In genomic region chr1:204128464-204128963, GRCh38 we compare ENCODE assay signal across 10 cellular contexts. TPM values are rescaled to one million over a fixed set of nuclear protein-coding genes. Genes with fewer than 3 reads are reported as not detected.
DNase-seq lines count a peak whose midpoint lies in the region; ATAC-seq, FAIRE-seq and TF ChIP-seq lines count a peak whose summit lies in the region.
"Had no signal": no experiment of that assay in that cellular context is flagged by ENCODE, and none has a peak within 500 bp of the region (broad histone marks: within the 10 kb centered on the region; RNA-seq: fewer than 3 reads in every experiment).

No MANE protein-coding gene starts in this region.

- H3K27me3 ChIP-seq in BE2C (no peaks in the 10 kb centered on the region; the same call in 1 of the 2 replicates), HUES48 (ENCODE audit: control insufficient read depth, insufficient read depth, low read length) (no peaks in the 10 kb centered on the region), GM12878 (replicated peaks in 1 of 2; ENCODE audit: control insufficient read depth in 2 of 2, insufficient read depth in 2 of 2, low read length in 1 of 2) (no peaks in the 10 kb centered on the region; a peak in 1 of 4 replicates), psoas muscle (ENCODE audit: insufficient read depth in 3 of 3, low read length in 2 of 3) (no peaks in the 10 kb centered on the region), tibial artery (no peaks in the 10 kb centered on the region)
- H3K27me3 ChIP-seq: Peyer's patch had no signal

- no peak overlapping the region for H3K4me3 Mint-ChIP-seq in mesothelial cell of epicardium

- intact Hi-C loops in GM12878 (cut with micrococcal nuclease; ENCODE audit: unreplicated experiment) (no loop called here), psoas muscle (cut with DNase I) (loop anchor here (2.0 to 5.0 kb wide), 3 partner anchors 41 to 268 kb away; partner anchors contain the start of gene SNRPE (in 1 of the 2)), tibial artery (cut with DNase I; ENCODE audit: low total_unique reads) (loop anchor here (2.0 kb wide), 2 partner anchors 258 to 266 kb away; no protein-coding TSS in a partner anchor)

- H3K27ac ChIP-seq in HUES48 (ENCODE audit: low read depth, low read length), result peak overlapping the region; percentile 25
- no peak overlapping the region for H3K27ac ChIP-seq in GM12878 (ENCODE audit: control insufficient read depth, insufficient read depth)
- no peak overlapping the region for H3K27ac ChIP-seq in psoas muscle
- H3K27ac ChIP-seq in tibial artery, result peak overlapping the region in 1 of 2 donors; percentile 64

- no peaks in the 10 kb centered on the region for H3K27me3 Mint-ChIP-seq in mesothelial cell of epicardium (ENCODE audit: low read depth)

- no TSS peak for BruUV-seq in GM12878 (replicated peaks; lab: Mats Ljungman, UMichigan)

- no peaks in the 10 kb centered on the region for H3K79me2 ChIP-seq in GM12878 (ENCODE audit: control insufficient read depth, insufficient read depth, low read length)

- in situ Hi-C loops in GM12878 (cut with MboI), result loop anchor here (5.0 kb wide), 1 partner anchor 266 kb away; the partner anchor contains the start of gene SNRPE

- H3K9me3 ChIP-seq in BE2C, result no peaks in the 10 kb centered on the region
- no peaks in the 10 kb centered on the region for H3K9me3 ChIP-seq in HUES48 (ENCODE audit: control insufficient read depth, insufficient read depth, low read length)
- no peaks in the 10 kb centered on the region for H3K9me3 ChIP-seq in GM12878 (replicated peaks; ENCODE audit: control insufficient read depth, insufficient read depth, low read length)
- H3K9me3 ChIP-seq in psoas muscle, result no peaks in the 10 kb centered on the region
- H3K9me3 ChIP-seq in tibial artery, result no peaks in the 10 kb centered on the region
- H3K9me3 ChIP-seq: Peyer's patch had no signal

- no peak for TF ChIP-seq RAD21 in GM12878 (IDR thresholded peaks at IDR 0.05; ENCODE audit: insufficient read depth, low read depth, low read length)

- no peak overlapping the region for H3K4me2 ChIP-seq in GM12878 (ENCODE audit: control insufficient read depth, insufficient read depth)

- H4K20me1 ChIP-seq in GM12878 (ENCODE audit: control insufficient read depth, insufficient read depth), result no peaks in the 10 kb centered on the region

- RAD21 ChIA-PET in GM12878 (lab: Charles Lee; ENCODE audit: unreplicated experiment), result interaction anchor here (0.7 to 4.1 kb wide), 13 partner anchors 11 to 353 kb away, joined by 3 to 54 read pairs (median 4); partner anchors contain the start of gene SNRPE

- H3K27ac Mint-ChIP-seq in mesothelial cell of epicardium, result peak overlapping the region; percentile 72

- TF ChIP-seq CTCF in BE2C (IDR thresholded peaks at IDR 0.05; ENCODE audit: low read depth, low read length) (no peak), GM12878 (IDR thresholded peaks at IDR 0.05 in 2 of 3, conservative IDR thresholded peaks at IDR 0.05 in 1 of 3; ENCODE audit: control insufficient read depth in 2 of 3, extremely low read depth in 1 of 3, insufficient read depth in 1 of 3, low read depth in 3 of 3, low read length in 3 of 3) (no peak), mesothelial cell of epicardium (IDR thresholded peaks at IDR 0.05; ENCODE audit: unreplicated experiment) (no peak), psoas muscle (IDR thresholded peaks at IDR 0.05) (no peak), tibial artery (IDR thresholded peaks at IDR 0.05) (no peak)

- SMC1A ChIA-PET in GM12878 (lab: Charles Lee; ENCODE audit: uncharacterized antibody, unreplicated experiment), result interaction anchor here (0.6 to 4.3 kb wide), 18 partner anchors 11 to 291 kb away, joined by 3 to 55 read pairs (median 4); partner anchors contain the start of gene SNRPE

- H3K36me3 ChIP-seq in BE2C (no peaks in the 10 kb centered on the region), HUES48 (ENCODE audit: control insufficient read depth, insufficient read depth, low read length) (peaks cover 47% of the 10 kb centered on the region), GM12878 (ENCODE audit: control insufficient read depth in 2 of 2, insufficient read depth in 2 of 2, low read length in 1 of 2) (no peaks in the 10 kb centered on the region), psoas muscle (ENCODE audit: insufficient read depth in 1 of 2, low read depth in 1 of 2) (peaks cover 0 to 30% of the 10 kb centered on the region in 2 donors), tibial artery (peaks cover 21 to 43% (median 33%) of the 10 kb centered on the region in 3 donors)

- POLR2A ChIA-PET in GM12878 (lab: Charles Lee), result no interaction called here

- H3K4me1 ChIP-seq in BE2C (peaks cover 15% of the 10 kb centered on the region), HUES48 (ENCODE audit: control insufficient read depth, insufficient read depth, low read length) (peaks cover 13% of the 10 kb centered on the region), GM12878 (ENCODE audit: control insufficient read depth, insufficient read depth, low read length) (no peaks in the 10 kb centered on the region), psoas muscle (peaks cover 21% of the 10 kb centered on the region), tibial artery (peaks cover 5 to 61% (median 36%) of the 10 kb centered on the region in 4 donors)

- H3K4me3 ChIP-seq in BE2C (ENCODE audit: low read depth, low read length) (peak overlapping the region; percentile 61), HUES48 (ENCODE audit: low read depth, low read length) (no peak overlapping the region), GM12878 (no peak overlapping the region), psoas muscle (no peak overlapping the region), tibial artery (no peak overlapping the region)

- ATAC-seq in GM12878 (peak; percentile 14), psoas muscle (no peak), HG03469 (IDR thresholded peaks at IDR 0.05; ENCODE audit: unreplicated experiment) (no peak)

- no peak for FAIRE-seq in GM12878 (lab: Jason Lieb, UNC)

- peaks cover 42% of the 10 kb centered on the region for H3K4me1 Mint-ChIP-seq in mesothelial cell of epicardium

- no peaks in the 10 kb centered on the region for H3K9me3 Mint-ChIP-seq in mesothelial cell of epicardium
- H3K9me3 Mint-ChIP-seq: CD8-positive, alpha-beta memory T cell had no signal

- CTCF ChIA-PET in GM12878 (lab: Yijun Ruan, JAX), result interaction anchor here (0.6 to 7.8 kb wide), 46 partner anchors 8 to 503 kb away, joined by 3 to 121 read pairs (median 4); partner anchors contain the start of genes KISS1, SNRPE and SOX13

- peaks cover 19% of the 10 kb centered on the region for H3K36me3 Mint-ChIP-seq in mesothelial cell of epicardium

- H3K9ac ChIP-seq in HUES48 (ENCODE audit: low read depth, low read length) (no peak overlapping the region), GM12878 (ENCODE audit: control insufficient read depth, insufficient read depth, low read length) (no peak overlapping the region)

- WGBS in GM12878 (ENCODE audit: insufficient coverage, insufficient replicate concordance, low lambda C conversion rate, missing lambda C conversion rate), result 64% methylated on average over 4 of the region's 4 CpGs
- 69 to 87% (median 75%) methylated on average over 4 of the region's 4 CpGs for WGBS in psoas muscle, 3 donors

- H2AFZ ChIP-seq in GM12878 (ENCODE audit: control insufficient read depth, low read depth, low read length), result peak overlapping the region; percentile 20; the same call in 1 of the 2 replicates

- TF ChIP-seq EP300 in GM12878 (IDR thresholded peaks at IDR 0.05; ENCODE audit: borderline replicate concordance in 1 of 2, control insufficient read depth in 1 of 2, low read depth in 2 of 2, low read length in 2 of 2), result no peak

- TF ChIP-seq POLR2A in GM12878 (IDR thresholded peaks at IDR 0.05; ENCODE audit: low read depth, low read length), result no peak

- no peak for DNase-seq in BE2C
- DNase-seq in GM12878 (ENCODE audit: low read depth, low spot score), result no peak
- no peak for DNase-seq in mesothelial cell of epicardium (ENCODE audit: low spot score in 2 of 2, unreplicated experiment in 2 of 2)
- DNase-seq in psoas muscle, result no peak
- no peak for DNase-seq in medulla oblongata (ENCODE audit: extremely low spot score)
- no peak for DNase-seq in tibial artery

RNA-seq across cellular contexts. Expression of gene ETNK2, which starts 23.3 kb away (rescaled TPM):
- polyA plus RNA-seq in BE2C (2012; ENCODE audit: insufficient read depth, insufficient read length, low read depth), result 0.97 TPM
- not detected in 2 replicates for total RNA-seq in GM12878 (2013; cell fraction: nucleolus; rRNA removed)
- not detected in 2 replicates for total RNA-seq in GM12878 (2014; rRNA removed)
- not detected in 2 replicates for total RNA-seq in GM12878 (2014; rRNA removed; fragmentation: Illumina TruSeq; extraction: Trizol)
- not detected in 2 replicates for total RNA-seq in GM12878 (2021)
- polyA plus RNA-seq in GM12878 (2011; ENCODE audit: low read depth), result not detected
- 0.14 TPM in 1 of 2 replicates, not detected in the other for polyA plus RNA-seq in GM12878 (2011; rRNA removed)
- polyA plus RNA-seq in GM12878 (2011; cell fraction: cytosol; rRNA removed), result 0.08 and 0.27 TPM in 2 replicates
- 0.13 TPM in 1 of 2 replicates, not detected in the other for polyA plus RNA-seq in GM12878 (2011; cell fraction: nucleus; rRNA removed)
- 0.07 TPM in 1 of 2 replicates, not detected in the other for polyA plus RNA-seq in GM12878 (2012)
- polyA plus RNA-seq in GM12878 (2014; fragmentation: Illumina TruSeq; extraction: Trizol), result not detected in 2 replicates
- not detected for polyA plus RNA-seq in GM12878 (2014; fragmentation: Nextera tagmentation; extraction: Ambion mirVana)
- polyA plus RNA-seq in GM12878 (2014; rRNA removed), result not detected in 2 replicates
- not detected for polyA plus RNA-seq in GM12878 (2016; fragmentation: Nextera tagmentation; extraction: Ambion mirVana)
- 0.10 and 0.22 TPM in 2 replicates for polyA minus RNA-seq in GM12878 (2011; rRNA and poly(A)+ RNA removed)
- polyA minus RNA-seq in GM12878 (2011; cell fraction: cytosol; rRNA and poly(A)+ RNA removed), result not detected in 2 replicates
- not detected in 2 replicates for polyA minus RNA-seq in GM12878 (2011; cell fraction: nucleus; rRNA and poly(A)+ RNA removed)
- total RNA-seq in mesothelial cell of epicardium, result 18.5 to 19.2 TPM (median 18.9 TPM) in 3 replicates
- total RNA-seq in psoas muscle, result 1 to 10 TPM in 2 of 4 donors, under 1 TPM in 2; 0.88 to 1.7 (median 1.0) TPM
- 1 to 10 TPM in 2 of 3 donors, under 1 TPM in 1; 0.62 to 1.7 (median 1.3) TPM for polyA plus RNA-seq in psoas muscle

RNA-seq across cellular contexts. Expression of gene REN, which starts 37.6 kb away (rescaled TPM):
- polyA plus RNA-seq in BE2C (2012; ENCODE audit: insufficient read depth, insufficient read length, low read depth), result not detected
- total RNA-seq in GM12878 (2013; cell fraction: nucleolus; rRNA removed), result not detected in 2 replicates
- not detected in 2 replicates for total RNA-seq in GM12878 (2014; rRNA removed)
- total RNA-seq in GM12878 (2014; rRNA removed; fragmentation: Illumina TruSeq; extraction: Trizol), result not detected in 2 replicates
- not detected in 2 replicates for total RNA-seq in GM12878 (2021)
- not detected for polyA plus RNA-seq in GM12878 (2011; ENCODE audit: low read depth)
- not detected in 2 replicates for polyA plus RNA-seq in GM12878 (2011; rRNA removed)
- not detected in 2 replicates for polyA plus RNA-seq in GM12878 (2011; cell fraction: cytosol; rRNA removed)
- not detected in 2 replicates for polyA plus RNA-seq in GM12878 (2011; cell fraction: nucleus; rRNA removed)
- not detected in 2 replicates for polyA plus RNA-seq in GM12878 (2012)
- polyA plus RNA-seq in GM12878 (2014; fragmentation: Illumina TruSeq; extraction: Trizol), result not detected in 2 replicates
- not detected for polyA plus RNA-seq in GM12878 (2014; fragmentation: Nextera tagmentation; extraction: Ambion mirVana)
- not detected in 2 replicates for polyA plus RNA-seq in GM12878 (2014; rRNA removed)
- not detected for polyA plus RNA-seq in GM12878 (2016; fragmentation: Nextera tagmentation; extraction: Ambion mirVana)
- polyA minus RNA-seq in GM12878 (2011; rRNA and poly(A)+ RNA removed), result not detected in 2 replicates
- not detected in 2 replicates for polyA minus RNA-seq in GM12878 (2011; cell fraction: cytosol; rRNA and poly(A)+ RNA removed)
- polyA minus RNA-seq in GM12878 (2011; cell fraction: nucleus; rRNA and poly(A)+ RNA removed), result not detected in 2 replicates
- 0.29 to 0.41 TPM in 2 of 3 replicates, not detected in the other for total RNA-seq in mesothelial cell of epicardium
- not detected for total RNA-seq in psoas muscle
- not detected for polyA plus RNA-seq in psoas muscle
- total RNA-seq: CD8-positive, alpha-beta memory T cell; Peyer's patch had no signal
- polyA plus RNA-seq: CD8-positive, alpha-beta memory T cell had no signal

RNA-seq across cellular contexts. Expression of gene SOX13, which starts 55.6 kb away (rescaled TPM):
- polyA plus RNA-seq in BE2C (2012; ENCODE audit: insufficient read depth, insufficient read length, low read depth), result 0.22 TPM
- 0.13 and 0.17 TPM in 2 replicates for total RNA-seq in GM12878 (2013; cell fraction: nucleolus; rRNA removed)
- total RNA-seq in GM12878 (2014; rRNA removed), result not detected in 2 replicates
- total RNA-seq in GM12878 (2014; rRNA removed; fragmentation: Illumina TruSeq; extraction: Trizol), result not detected in 2 replicates
- total RNA-seq in GM12878 (2021), result 0.27 and 0.31 TPM in 2 replicates
- not detected for polyA plus RNA-seq in GM12878 (2011; ENCODE audit: low read depth)
- polyA plus RNA-seq in GM12878 (2011; rRNA removed), result 0.10 and 0.11 TPM in 2 replicates
- polyA plus RNA-seq in GM12878 (2011; cell fraction: cytosol; rRNA removed), result 0.05 and 0.07 TPM in 2 replicates
- 0.15 and 0.54 TPM in 2 replicates for polyA plus RNA-seq in GM12878 (2011; cell fraction: nucleus; rRNA removed)
- polyA plus RNA-seq in GM12878 (2012), result 0.08 and 0.13 TPM in 2 replicates
- not detected in 2 replicates for polyA plus RNA-seq in GM12878 (2014; fragmentation: Illumina TruSeq; extraction: Trizol)
- polyA plus RNA-seq in GM12878 (2014; fragmentation: Nextera tagmentation; extraction: Ambion mirVana), result not detected
- not detected in 2 replicates for polyA plus RNA-seq in GM12878 (2014; rRNA removed)
- under 1 TPM in 1 of 2 experiments, not detected in 1; 0.04 TPM for polyA plus RNA-seq in GM12878 (2016; fragmentation: Nextera tagmentation; extraction: Ambion mirVana)
- 0.10 and 0.15 TPM in 2 replicates for polyA minus RNA-seq in GM12878 (2011; rRNA and poly(A)+ RNA removed)
- 0.83 and 0.94 TPM in 2 replicates for polyA minus RNA-seq in GM12878 (2011; cell fraction: cytosol; rRNA and poly(A)+ RNA removed)
- 0.24 TPM in 1 of 2 replicates, not detected in the other for polyA minus RNA-seq in GM12878 (2011; cell fraction: nucleus; rRNA and poly(A)+ RNA removed)
- 58.0 to 61.7 TPM (median 61.7 TPM) in 3 replicates for total RNA-seq in mesothelial cell of epicardium
- total RNA-seq in psoas muscle, result 10 to 100 TPM in 2 of 4 donors, 1 to 10 TPM in 2; 8.5 to 19.6 (median 9.4) TPM
- 10 to 100 TPM in 1 of 3 donors, 1 to 10 TPM in 2; 5.2 to 13.1 (median 9.4) TPM for polyA plus RNA-seq in psoas muscle

Comparison
In these comparisons a context has a peak if more than half of its experiments do, and no peak if none do; other contexts are left out.
1. RNA of gene SOX13, which starts 55.6 kb away (total RNA-seq): 58.0 to 61.7 TPM in mesothelial cell of epicardium and 8.5 to 19.6 TPM in psoas muscle; 0.13 to 0.31 TPM in GM12878; every median in the first group is over 4 times any median in the second.